ENCODE assay signal across 22 cellular contexts in genomic region chr14:95765016-95765415, GRCh38. TPM values are rescaled to one million over a fixed set of nuclear protein-coding genes. Genes with fewer than 3 reads are reported as not detected.
DNase-seq lines count a peak whose midpoint lies in the region; ATAC-seq, FAIRE-seq and TF ChIP-seq lines count a peak whose summit lies in the region.
"Had no signal": no experiment of that assay in that cellular context is flagged by ENCODE, and none has a peak within 500 bp of the region (broad histone marks: within the 10 kb centered on the region; RNA-seq: fewer than 3 reads in every experiment).

No MANE protein-coding gene starts in this region.

- H2AFZ ChIP-seq in GM23338 (0 out of 2 replicates have a peak overlapping the region, but pooled peaks have one; percentile 14), HepG2 (ENCODE audit: low read length) (no peak overlapping the region)

- TF ChIP-seq RAD21 in HepG2 (CRISPR knock-in tag; IDR thresholded peaks at IDR 0.05) = no peak

- H3F3A ChIP-seq in GM23338 (replicated peaks; ENCODE audit: low read depth) = no peaks in the 10 kb centered on the region

- no peak for TF ChIP-seq POLR2A in HepG2 (IDR thresholded peaks at IDR 0.05; ENCODE audit: insufficient read depth in 1 of 2, low read depth in 2 of 2, low read length in 2 of 2)

- ATAC-seq in GM23338 (no peak), HepG2 (no peak)
- no peak for ATAC-seq in naive thymus-derived CD4-positive, alpha-beta T cell
- ATAC-seq: CD8-positive, alpha-beta T cell; SK-N-SH treated with all-trans-retinoic acid at 6 μM for 48 hours had no signal

- H3K36me3 ChIP-seq in GM23338 (ENCODE audit: insufficient read depth) = no peaks in the 10 kb centered on the region
- no peaks in the 10 kb centered on the region for H3K36me3 ChIP-seq in HepG2 (replicated peaks in 1 of 2; ENCODE audit: control insufficient read depth in 1 of 2, insufficient read depth in 2 of 2, low read length in 2 of 2)
- no peaks in the 10 kb centered on the region for H3K36me3 ChIP-seq in naive thymus-derived CD4-positive, alpha-beta T cell (ENCODE audit: control insufficient read depth in 2 of 3, insufficient read depth in 3 of 3, low read length in 3 of 3)
- H3K36me3 ChIP-seq: Peyer's patch had no signal

- H3K27me3 ChIP-seq in GM23338 (ENCODE audit: insufficient read depth) = no peaks in the 10 kb centered on the region
- peaks cover 0 to 3% of the 10 kb centered on the region in 2 experiments; a peak in 1 of 5 replicates for H3K27me3 ChIP-seq in HepG2 (ENCODE audit: control insufficient read depth in 1 of 2, insufficient read depth in 2 of 2, low read length in 2 of 2)
- H3K27me3 ChIP-seq in naive thymus-derived CD4-positive, alpha-beta T cell (ENCODE audit: control insufficient read depth in 2 of 2, insufficient read depth in 2 of 2, low read length in 2 of 2) = no peaks in the 10 kb centered on the region
- H3K27me3 ChIP-seq: Peyer's patch had no signal

- TF ChIP-seq EP300 in HepG2 (IDR thresholded peaks at IDR 0.05; ENCODE audit: low read depth in 2 of 2, low read length in 2 of 2) = no peak
- TF ChIP-seq EP300 in HepG2 (CRISPR knock-in tag; IDR thresholded peaks at IDR 0.05; ENCODE audit: borderline replicate concordance) = no peak

- no peak overlapping the region for H3K9ac ChIP-seq in HepG2 (ENCODE audit: insufficient read depth, low read depth, low read length)

- no peaks in the 10 kb centered on the region for H3K9me3 Mint-ChIP-seq in GM23338
- peaks cover 0 to 7% (median 0%) of the 10 kb centered on the region in 11 donors for H3K9me3 Mint-ChIP-seq in naive thymus-derived CD4-positive, alpha-beta T cell
- H3K9me3 Mint-ChIP-seq: CD8-positive, alpha-beta T cell; H9 had no signal

- H3K4me1 Mint-ChIP-seq in GM23338 = peaks cover 7% of the 10 kb centered on the region; the same call in 2 of the 3 replicates
- no peaks in the 10 kb centered on the region for H3K4me1 Mint-ChIP-seq in naive thymus-derived CD4-positive, alpha-beta T cell

- FAIRE-seq in HepG2 (lab: Jason Lieb, UNC) = no peak

- BruUV-seq in HepG2 (replicated peaks; lab: Mats Ljungman, UMichigan) = no TSS peak

- H3K4me2 ChIP-seq in GM23338 = no peak overlapping the region
- H3K4me2 ChIP-seq in HepG2 (ENCODE audit: low read depth, low read length) = no peak overlapping the region

- TF ChIP-seq CTCF in GM23338 (conservative IDR thresholded peaks at IDR 0.05; ENCODE audit: low read depth in 2 of 2) (no peak), fibroblast of villous mesenchyme (IDR thresholded peaks at IDR 0.05; ENCODE audit: insufficient read depth, low read depth, low read length) (no peak), HepG2 (CRISPR knock-in tag; IDR thresholded peaks at IDR 0.05) (no peak), foreskin fibroblast (IDR thresholded peaks at IDR 0.05; ENCODE audit: low read depth, low read length) (no peak)

- H3K9me2 ChIP-seq in GM23338 (ENCODE audit: insufficient read depth) = peaks cover 10% of the 10 kb centered on the region; the same call in 1 of the 2 replicates

- CTCF ChIA-PET in HepG2 (lab: Yijun Ruan, JAX; ENCODE audit: low intra/inter-chr PET ratio, low total read pairs) = no interaction called here
- CTCF ChIA-PET in naive thymus-derived CD4-positive, alpha-beta T cell (lab: Charles Lee) = no interaction called here

- H3K27ac Mint-ChIP-seq in GM23338 = no peak overlapping the region
- no peak overlapping the region for H3K27ac Mint-ChIP-seq in naive thymus-derived CD4-positive, alpha-beta T cell
- H3K27ac Mint-ChIP-seq: CD8-positive, alpha-beta T cell had no signal

- intact Hi-C loops in HepG2 (cut with micrococcal nuclease; ENCODE audit: unreplicated experiment) = no loop called here
- intact Hi-C loops in naive thymus-derived CD4-positive, alpha-beta T cell (cut with micrococcal nuclease) = no loop called here

- 13% methylated on average over 8 of the region's 8 CpGs for WGBS in HepG2 (ENCODE audit: low lambda C conversion rate)

- H3K4me3 ChIP-seq in GM23338 (no peak overlapping the region), fibroblast of villous mesenchyme (ENCODE audit: low read depth, low read length) (no peak overlapping the region), HepG2 (replicated peaks in 1 of 3; ENCODE audit: insufficient read depth in 1 of 3, low read depth in 2 of 3, low read length in 3 of 3) (no peak overlapping the region), foreskin fibroblast (ENCODE audit: low read depth in 1 of 2, low read length in 2 of 2) (no peak overlapping the region)
- no peak overlapping the region for H3K4me3 ChIP-seq in naive thymus-derived CD4-positive, alpha-beta T cell (ENCODE audit: low read length)
- H3K4me3 ChIP-seq: Peyer's patch had no signal

- POLR2A ChIA-PET in HepG2 (lab: Yijun Ruan, JAX) = no interaction called here
- POLR2A ChIA-PET in naive thymus-derived CD4-positive, alpha-beta T cell (lab: Charles Lee) = no interaction called here

- no peaks in the 10 kb centered on the region for H3K9me3 ChIP-seq in HepG2 (ENCODE audit: low read length)
- H3K9me3 ChIP-seq in naive thymus-derived CD4-positive, alpha-beta T cell (ENCODE audit: control insufficient read depth in 2 of 3, low read length in 3 of 3) = no peaks in the 10 kb centered on the region
- H3K9me3 ChIP-seq: Peyer's patch had no signal

- H3K79me2 ChIP-seq in GM23338 (replicated peaks; ENCODE audit: insufficient read depth) = no peaks in the 10 kb centered on the region
- no peaks in the 10 kb centered on the region for H3K79me2 ChIP-seq in HepG2 (ENCODE audit: insufficient read depth, low read length)

- peak; percentile 18 for DNase-seq in Ammon's horn (ENCODE audit: low spot score)
- no peak for DNase-seq in GM23338 (ENCODE audit: low spot score)
- peak; percentile 97 to 99 for DNase-seq in NCI-H524 (lab: John Stamatoyannopoulos, UW)
- DNase-seq in fibroblast of villous mesenchyme (ENCODE audit: low read depth) = peak; percentile 46
- DNase-seq in HepG2 (ENCODE audit: low spot score) = no peak
- DNase-seq in foreskin fibroblast = no peak
- no peak for DNase-seq in naive thymus-derived CD4-positive, alpha-beta T cell
- DNase-seq in occipital lobe (lab: John Stamatoyannopoulos, UW) = no peak
- DNase-seq: 8988T; C1 segment of cervical spinal cord; CD8-positive, alpha-beta T cell; EL; H9; KBM-7; NCI-H1092 treated with DMSO at 0.1 percent for 48 hours; NCI-H1436 treated with DMSO at 0.1 percent for 48 hours; NCI-H2081; NCI-H748 treated with DMSO at 0.1 percent for 48 hours; Peyer's patch had no signal

- H3K4me3 Mint-ChIP-seq in GM23338 = no peak overlapping the region
- H3K4me3 Mint-ChIP-seq in naive thymus-derived CD4-positive, alpha-beta T cell = no peak overlapping the region
- H3K4me3 Mint-ChIP-seq: CD8-positive, alpha-beta T cell; H9 had no signal

- H3K4me1 ChIP-seq in GM23338 (ENCODE audit: insufficient read depth) (no peaks in the 10 kb centered on the region), HepG2 (ENCODE audit: insufficient read depth, low read length) (no peaks in the 10 kb centered on the region)
- H3K4me1 ChIP-seq in naive thymus-derived CD4-positive, alpha-beta T cell (ENCODE audit: control insufficient read depth in 2 of 2, insufficient read depth in 2 of 2, low read length in 2 of 2) = no peaks in the 10 kb centered on the region
- H3K4me1 ChIP-seq: Peyer's patch had no signal

- in situ Hi-C loops in HepG2 (cut with HindIII; ENCODE audit: extremely low pct_ligation_motif_present, low pct_unique_long_range_greater_than_20kb) = no loop called here

- H3K27me3 Mint-ChIP-seq in GM23338 (ENCODE audit: insufficient read depth, low read depth, poor library complexity) = peaks cover 7% of the 10 kb centered on the region
- peaks cover 7 to 24% (median 22%) of the 10 kb centered on the region in 5 donors for H3K27me3 Mint-ChIP-seq in naive thymus-derived CD4-positive, alpha-beta T cell

- H4K20me1 ChIP-seq in GM23338 (replicated peaks; ENCODE audit: insufficient read depth) (no peaks in the 10 kb centered on the region), HepG2 (ENCODE audit: insufficient read depth, low read length) (no peaks in the 10 kb centered on the region)

- H3K36me3 Mint-ChIP-seq in GM23338 (ENCODE audit: low read depth) = no peaks in the 10 kb centered on the region
- no peaks in the 10 kb centered on the region for H3K36me3 Mint-ChIP-seq in naive thymus-derived CD4-positive, alpha-beta T cell
- H3K36me3 Mint-ChIP-seq: CD8-positive, alpha-beta T cell had no signal

- H3K27ac ChIP-seq in GM23338 (ENCODE audit: low read depth) (no peak overlapping the region), HepG2 (ENCODE audit: extremely low read length, insufficient read depth, low read length) (no peak overlapping the region)
- no peak overlapping the region for H3K27ac ChIP-seq in naive thymus-derived CD4-positive, alpha-beta T cell (ENCODE audit: low read depth, low read length)
- H3K27ac ChIP-seq: HL-60, Peyer's patch had no signal

RNA-seq across cellular contexts. Expression of gene TCL1A, which starts 51.1 kb away (rescaled TPM):
- total RNA-seq in GM23338 (2014; rRNA removed; shearing (Covaris generic)) = 5.3 and 8.5 TPM in 2 replicates
- polyA plus RNA-seq in GM23338 (2016; fragmentation: Nextera tagmentation; extraction: Ambion mirVana) = 3.6 and 4.3 TPM in 2 replicates
- total RNA-seq in fibroblast of villous mesenchyme = not detected in 2 replicates
- total RNA-seq in HepG2 (2016; rRNA removed; fragmentation: Illumina TruSeq; extraction: Trizol) = not detected in 2 replicates
- not detected in 2 replicates for total RNA-seq in HepG2 (2016; cell fraction: cytosol; rRNA removed; fragmentation: Illumina TruSeq; extraction: Trizol; ENCODE audit: low read depth)
- total RNA-seq in HepG2 (2016; cell fraction: insoluble cytoplasmic fraction; rRNA removed; fragmentation: Illumina TruSeq; extraction: Trizol) = not detected in 2 replicates
- total RNA-seq in HepG2 (2016; cell fraction: membrane; rRNA removed; fragmentation: Illumina TruSeq; extraction: Trizol) = not detected in 2 replicates
- total RNA-seq in HepG2 (2016; cell fraction: nucleus; rRNA removed; fragmentation: Illumina TruSeq; extraction: Trizol) = not detected in 2 replicates
- not detected in 2 replicates for polyA plus RNA-seq in HepG2 (2011; rRNA removed)
- not detected in 2 replicates for polyA plus RNA-seq in HepG2 (2011; cell fraction: cytosol; rRNA removed)
- polyA plus RNA-seq in HepG2 (2011; cell fraction: nucleus; rRNA removed) = not detected in 2 replicates
- not detected in 2 replicates for polyA plus RNA-seq in HepG2 (2012)
- polyA plus RNA-seq in HepG2 (2016; cell fraction: cytosol; fragmentation: Illumina TruSeq; extraction: Trizol; ENCODE audit: low read depth) = not detected in 2 replicates
- polyA plus RNA-seq in HepG2 (2016; cell fraction: insoluble cytoplasmic fraction; fragmentation: Illumina TruSeq; extraction: Trizol; ENCODE audit: low read depth) = not detected in 2 replicates
- polyA plus RNA-seq in HepG2 (2016; cell fraction: membrane; fragmentation: Illumina TruSeq; extraction: Trizol; ENCODE audit: low read depth) = not detected in 2 replicates
- polyA plus RNA-seq in HepG2 (2016; cell fraction: nucleus; fragmentation: Illumina TruSeq; extraction: Trizol; ENCODE audit: insufficient read depth, low read depth) = not detected in 2 replicates
- polyA minus RNA-seq in HepG2 (2011; rRNA and poly(A)+ RNA removed; ENCODE audit: low replicate concordance) = not detected in 2 replicates
- not detected in 2 replicates for polyA minus RNA-seq in HepG2 (2011; cell fraction: cytosol; rRNA and poly(A)+ RNA removed)
- polyA minus RNA-seq in HepG2 (2011; cell fraction: nucleus; rRNA and poly(A)+ RNA removed) = not detected in 2 replicates
- 1 to 10 TPM in 1 of 5 experiments, under 1 TPM in 2, not detected in 2; 0.42 to 4.9 (median 0.79) TPM for total RNA-seq in naive thymus-derived CD4-positive, alpha-beta T cell
- polyA plus RNA-seq in naive thymus-derived CD4-positive, alpha-beta T cell = 1 to 10 TPM in 1 of 2 donors, under 1 TPM in 1; 0.92 to 2.9 TPM
- 0.31 TPM for total RNA-seq in occipital lobe
- total RNA-seq: H9, HT-29 had no signal

Comparison
In these comparisons a context has a peak if more than half of its experiments do, and no peak if none do; other contexts are left out.
1. DNase-seq: peak in Ammon's horn (single experiment), NCI-H524 (2 of 2) and fibroblast of villous mesenchyme (single experiment); none in GM23338 (single experiment), HepG2 (single experiment), foreskin fibroblast (0 of 2), naive thymus-derived CD4-positive, alpha-beta T cell (0 of 9) and occipital lobe (single experiment).